21 cellular contexts compared by ENCODE assay signal in the genomic region with DNA sequence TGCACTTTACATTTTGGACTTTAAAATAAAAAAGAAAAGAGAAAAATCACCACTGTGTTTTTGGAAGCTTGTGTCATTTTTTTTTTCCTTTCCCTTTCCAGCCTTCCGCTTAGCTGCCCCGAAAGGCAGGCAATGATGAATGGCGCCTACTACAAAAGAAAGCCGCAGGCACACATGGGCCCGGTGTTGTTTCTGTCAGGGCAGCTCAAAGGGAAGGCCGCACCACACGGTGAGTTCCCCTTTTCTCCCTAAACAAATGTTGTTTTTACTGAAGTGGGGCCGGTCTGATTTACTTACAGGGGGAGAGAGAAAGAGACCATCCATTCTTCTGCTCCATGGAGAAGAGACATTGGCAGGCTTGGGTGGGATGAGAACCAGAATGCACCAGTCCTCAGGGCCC.
DNase-seq lines count a peak whose midpoint lies in the region; ATAC-seq, FAIRE-seq and TF ChIP-seq lines count a peak whose summit lies in the region.
"Had no signal": no experiment of that assay in that cellular context is flagged by ENCODE, and none has a peak within 500 bp of the region (broad histone marks: within the 10 kb centered on the region; RNA-seq: fewer than 3 reads in every experiment).

No MANE protein-coding gene starts in this region.

- TF ChIP-seq POLR2A in H54 (IDR thresholded peaks at IDR 0.05; ENCODE audit: low read depth, low read length): no peak

- H3K4me1 ChIP-seq in ectodermal cell (ENCODE audit: control insufficient read depth, insufficient read depth, low read length): peaks cover 32% of the 10 kb centered on the region
- H3K4me1 ChIP-seq: HAP-1 had no signal

- peak overlapping the region in 2 of 3 experiments; percentile 13 to 24 for H3K27ac Mint-ChIP-seq in nephron
- H3K27ac Mint-ChIP-seq in natural killer cell treated with Interleukin-12 subunit alpha and Interleukin-12 subunit beta and Interleukin-15 and Interleukin-18, amount 100 ng/mL, for 72 hours: no peak overlapping the region
- H3K27ac Mint-ChIP-seq: CD4-positive, CD25-positive, alpha-beta regulatory T cell had no signal

- H3K27ac ChIP-seq in ectodermal cell (ENCODE audit: insufficient read depth, low read depth, low read length, poor library complexity, severe bottlenecking): peak overlapping the region; percentile 75
- H3K27ac ChIP-seq: HL-60, PC-9, RWPE1, SK-N-MC had no signal

- DNase-seq in RPMI8226 (peak; percentile 4), H54 (ENCODE audit: insufficient read length, low spot score) (no peak), NCI-H774 (lab: John Stamatoyannopoulos, UW) (no peak)
- no peak for DNase-seq in natural killer cell treated with Interleukin-12 subunit alpha and Interleukin-12 subunit beta and Interleukin-15 and Interleukin-18, amount 100 ng/mL, for 72 hours (ENCODE audit: low spot score)
- DNase-seq in stimulated activated CD4-positive, alpha-beta T cell treated with anti-CD3 and anti-CD28 coated beads, Interleukin-12 subunit alpha, Interleukin-12 subunit beta, amount 100 ng/mL, for 4 hours: no peak
- DNase-seq: CD4-positive, CD25-positive, alpha-beta regulatory T cell; KBM-7; MM.1S; NCI-H1048; NCI-H1417 treated with DMSO at 0.1 percent for 48 hours; NCI-H1930; NCI-H526; PC-9; SHP77 treated with DMSO at 0.1 percent for 48 hours had no signal

- H3K4me3 Mint-ChIP-seq in nephron: no peak overlapping the region
- no peak overlapping the region for H3K4me3 Mint-ChIP-seq in natural killer cell treated with Interleukin-12 subunit alpha and Interleukin-12 subunit beta and Interleukin-15 and Interleukin-18, amount 100 ng/mL, for 72 hours
- H3K4me3 Mint-ChIP-seq: CD4-positive, CD25-positive, alpha-beta regulatory T cell had no signal

- no peaks in the 10 kb centered on the region for H3K36me3 ChIP-seq in ectodermal cell (ENCODE audit: control insufficient read depth, insufficient read depth, low read length)
- H3K36me3 ChIP-seq: HAP-1 had no signal

- peaks cover 33% of the 10 kb centered on the region for H3K27me3 Mint-ChIP-seq in nephron (ENCODE audit: low read depth)
- H3K27me3 Mint-ChIP-seq in natural killer cell treated with Interleukin-12 subunit alpha and Interleukin-12 subunit beta and Interleukin-15 and Interleukin-18, amount 100 ng/mL, for 72 hours: peaks cover 23 to 45% of the 10 kb centered on the region in 2 donors
- H3K27me3 Mint-ChIP-seq: CD4-positive, CD25-positive, alpha-beta regulatory T cell had no signal

- H3K9me3 Mint-ChIP-seq in nephron: no peaks in the 10 kb centered on the region
- no peaks in the 10 kb centered on the region for H3K9me3 Mint-ChIP-seq in natural killer cell treated with Interleukin-12 subunit alpha and Interleukin-12 subunit beta and Interleukin-15 and Interleukin-18, amount 100 ng/mL, for 72 hours

- H3K27me3 ChIP-seq in ectodermal cell (ENCODE audit: control insufficient read depth, insufficient read depth, low read length, poor library complexity, severe bottlenecking): peaks cover 18% of the 10 kb centered on the region

- no peak overlapping the region for H3K4me3 ChIP-seq in ectodermal cell (ENCODE audit: insufficient read depth, low read depth, low read length)
- H3K4me3 ChIP-seq: HAP-1, PC-9, SK-N-MC had no signal

- no peaks in the 10 kb centered on the region for H3K9me3 ChIP-seq in ectodermal cell (ENCODE audit: control insufficient read depth, low read length)
- H3K9me3 ChIP-seq: HAP-1 had no signal

- no peak for TF ChIP-seq CTCF in nephron (IDR thresholded peaks at IDR 0.05; ENCODE audit: unreplicated experiment in 3 of 3)

- no peaks in the 10 kb centered on the region for H3K36me3 Mint-ChIP-seq in nephron (ENCODE audit: low read depth)
- no peaks in the 10 kb centered on the region for H3K36me3 Mint-ChIP-seq in natural killer cell treated with Interleukin-12 subunit alpha and Interleukin-12 subunit beta and Interleukin-15 and Interleukin-18, amount 100 ng/mL, for 72 hours
- H3K36me3 Mint-ChIP-seq: CD4-positive, CD25-positive, alpha-beta regulatory T cell had no signal

- WGBS in ectodermal cell, 2 experiments: 1% methylated on average over 8 of the region's 8 CpGs

- FAIRE-seq in H54 (lab: Jason Lieb, UNC): no peak
- FAIRE-seq: HepG2 had no signal

- no peak for ATAC-seq in natural killer cell treated with Interleukin-12 subunit alpha and Interleukin-12 subunit beta and Interleukin-15 and Interleukin-18, amount 100 ng/mL, for 72 hours
- ATAC-seq: HepG2 had no signal

- peaks cover 37% of the 10 kb centered on the region for H3K4me1 Mint-ChIP-seq in nephron
- H3K4me1 Mint-ChIP-seq in natural killer cell treated with Interleukin-12 subunit alpha and Interleukin-12 subunit beta and Interleukin-15 and Interleukin-18, amount 100 ng/mL, for 72 hours (ENCODE audit: low read depth in 2 of 2): no peaks in the 10 kb centered on the region
- H3K4me1 Mint-ChIP-seq: CD4-positive, CD25-positive, alpha-beta regulatory T cell had no signal

Comparison
In these comparisons a context has a peak if more than half of its experiments do, and no peak if none do; other contexts are left out.
1. H3K27ac Mint-ChIP-seq: peak in nephron (2 of 3); none in natural killer cell treated with Interleukin-12 subunit alpha and Interleukin-12 subunit beta and Interleukin-15 and Interleukin-18, amount 100 ng/mL, for 72 hours (0 of 2).